ENCODE assay signal across 33 cellular contexts in genomic region chr10:109706157-109706556, GRCh38.
DNase-seq lines count a peak whose midpoint lies in the region; TF ChIP-seq lines count a peak whose summit lies in the region.
"Had no signal": no experiment of that assay in that cellular context is flagged by ENCODE, and none has a peak within 500 bp of the region (broad histone marks: within the 10 kb centered on the region; RNA-seq: fewer than 3 reads in every experiment).

No MANE protein-coding gene starts in this region.

- H4K20me1 ChIP-seq in mammary epithelial cell (ENCODE audit: insufficient read depth, low read length) (no peaks in the 10 kb centered on the region), neural cell (ENCODE audit: insufficient read depth) (no peaks in the 10 kb centered on the region)
- H4K20me1 ChIP-seq: BLaER1; BLaER1 treated with 17β-estradiol and CSF1 and Interleukin-3, amounts not matched to agents 10 nM and 100 nM had no signal

- BruUV-seq in MCF 10A (replicated peaks; lab: Mats Ljungman, UMichigan): no TSS peak
- no TSS peak for BruUV-seq in mammary epithelial cell (replicated peaks; lab: Mats Ljungman, UMichigan)

- H3K9me3 ChIP-seq in mammary epithelial cell (replicated peaks; ENCODE audit: insufficient read depth, low read length) (no peaks in the 10 kb centered on the region), neural cell (ENCODE audit: low read length) (no peaks in the 10 kb centered on the region)
- H3K9me3 ChIP-seq: A549, BE2C, Caco-2 had no signal

- H3K27me3 ChIP-seq in mammary epithelial cell (ENCODE audit: insufficient read depth, low read length): no peaks in the 10 kb centered on the region
- H3K27me3 ChIP-seq in neural cell (ENCODE audit: insufficient read depth, low read depth, low read length): no peaks in the 10 kb centered on the region
- H3K27me3 ChIP-seq: BE2C; BLaER1; BLaER1 treated with 17β-estradiol and CSF1 and Interleukin-3, amounts not matched to agents 10 nM and 100 nM had no signal

- peaks cover 16% of the 10 kb centered on the region for H3K9me3 Mint-ChIP-seq in MCF 10A (ENCODE audit: unreplicated experiment)

- CTCF ChIA-PET in MCF 10A (lab: Yijun Ruan, JAX) (interaction anchor here (0.7 kb wide), 1 partner anchor 467 kb away, joined by 3 read pairs; no protein-coding TSS in a partner anchor), mammary epithelial cell (lab: Charles Lee; ENCODE audit: low non-redundant PET) (no interaction called here)

- in situ Hi-C loops in mammary epithelial cell (cut with MboI; ENCODE audit: low sequenced_read_pairs in 2 of 2): no loop called here

- H2AFZ ChIP-seq in mammary epithelial cell (ENCODE audit: low read depth, low read length): no peak overlapping the region
- H2AFZ ChIP-seq in neural cell (ENCODE audit: low read depth, low read length): no peak overlapping the region

- 25% methylated on average over 1 of the region's 1 CpG for WGBS in mammary epithelial cell (ENCODE audit: low coverage, missing lambda C conversion rate)

- H3K4me1 Mint-ChIP-seq in MCF 10A (ENCODE audit: insufficient read depth, unreplicated experiment): no peaks in the 10 kb centered on the region
- H3K4me1 Mint-ChIP-seq: B cell; CD14-positive monocyte; CD4-positive, alpha-beta memory T cell; CD4-positive, CD25-positive, alpha-beta regulatory T cell; CD8-positive, alpha-beta memory T cell had no signal

- DNase-seq in MCF 10A (ENCODE audit: unreplicated experiment) (no peak), mammary epithelial cell (no peak), putamen (ENCODE audit: low spot score) (peak; percentile 38), NCI-H2171 (lab: John Stamatoyannopoulos, UW) (no peak), NCI-H146 (lab: John Stamatoyannopoulos, UW) (no peak)
- DNase-seq: 8988T; ACHN; AML-193; BE2C; C1 segment of cervical spinal cord; Caco-2; Calu3; CD4-positive, alpha-beta memory T cell; CD4-positive, alpha-beta T cell; CD4-positive, CD25-positive, alpha-beta regulatory T cell; CD8-positive, alpha-beta memory T cell; CD8-positive, alpha-beta T cell; COR-L47; DMS 273 treated with DMSO at 0.1 percent for 48 hours; DMS153; DMS53; DMS79; DMS79 treated with DMSO at 0.1 percent for 48 hours; DND-41; EL had no signal

- TF ChIP-seq RAD21 in neural cell (conservative IDR thresholded peaks at IDR 0.05): peak; percentile 55

- H3K27ac Mint-ChIP-seq in MCF 10A (ENCODE audit: low read depth, unreplicated experiment): peak overlapping the region; percentile 20
- H3K27ac Mint-ChIP-seq: B cell; CD14-positive monocyte; CD4-positive, alpha-beta memory T cell; CD4-positive, alpha-beta T cell; CD8-positive, alpha-beta memory T cell; CD8-positive, alpha-beta T cell had no signal

- no peaks in the 10 kb centered on the region for H3K9me2 ChIP-seq in neural cell (ENCODE audit: insufficient read depth, low read length)

- H3K4me3 ChIP-seq in mammary epithelial cell (replicated peaks in 1 of 3; ENCODE audit: insufficient read depth in 1 of 3, low read depth in 2 of 3, low read length in 3 of 3): no peak overlapping the region
- H3K4me3 ChIP-seq in neural cell (ENCODE audit: low read length): peak overlapping the region; percentile 19
- H3K4me3 ChIP-seq: A549; BLaER1; BLaER1 treated with 17β-estradiol and CSF1 and Interleukin-3, amounts not matched to agents 10 nM and 100 nM had no signal

- no peaks in the 10 kb centered on the region for H3K4me1 ChIP-seq in mammary epithelial cell (ENCODE audit: insufficient read depth, low read length)
- H3K4me1 ChIP-seq: A549; BE2C; BLaER1; BLaER1 treated with 17β-estradiol and CSF1 and Interleukin-3, amounts not matched to agents 10 nM and 100 nM; Caco-2 had no signal

- H3K4me2 ChIP-seq in mammary epithelial cell (ENCODE audit: insufficient read depth, low read depth, low read length): no peak overlapping the region
- no peak overlapping the region for H3K4me2 ChIP-seq in neural cell (ENCODE audit: low read length)
- H3K4me2 ChIP-seq: A549; BLaER1; BLaER1 treated with 17β-estradiol and CSF1 and Interleukin-3, amounts not matched to agents 10 nM and 100 nM had no signal

- H3K36me3 ChIP-seq in mammary epithelial cell (ENCODE audit: insufficient read depth, low read length): no peaks in the 10 kb centered on the region
- H3K36me3 ChIP-seq in neural cell (ENCODE audit: insufficient read depth, low read length): no peaks in the 10 kb centered on the region
- H3K36me3 ChIP-seq: BE2C; BLaER1; BLaER1 treated with 17β-estradiol and CSF1 and Interleukin-3, amounts not matched to agents 10 nM and 100 nM had no signal

- peaks cover 8% of the 10 kb centered on the region for H3F3A ChIP-seq in neural cell (ENCODE audit: insufficient read depth, low read length, poor library complexity, severe bottlenecking)

- H3K4me3 Mint-ChIP-seq in MCF 10A (ENCODE audit: unreplicated experiment): no peak overlapping the region
- H3K4me3 Mint-ChIP-seq: B cell; CD14-positive monocyte; CD4-positive, alpha-beta memory T cell; CD4-positive, alpha-beta T cell; CD4-positive, CD25-positive, alpha-beta regulatory T cell; CD8-positive, alpha-beta memory T cell; CD8-positive, alpha-beta T cell had no signal

- no peaks in the 10 kb centered on the region for H3K27me3 Mint-ChIP-seq in MCF 10A (ENCODE audit: insufficient read depth, unreplicated experiment)
- H3K27me3 Mint-ChIP-seq: B cell; CD4-positive, alpha-beta T cell; CD4-positive, CD25-positive, alpha-beta regulatory T cell; CD8-positive, alpha-beta memory T cell had no signal

- POLR2A ChIA-PET in MCF 10A (lab: Yijun Ruan, JAX): no interaction called here

- H3K36me3 Mint-ChIP-seq in MCF 10A (ENCODE audit: insufficient read depth, unreplicated experiment): no peaks in the 10 kb centered on the region
- H3K36me3 Mint-ChIP-seq: CD14-positive monocyte; CD4-positive, alpha-beta memory T cell; CD4-positive, CD25-positive, alpha-beta regulatory T cell; CD8-positive, alpha-beta memory T cell; CD8-positive, alpha-beta T cell had no signal

- peak; percentile 99 for TF ChIP-seq EP300 in neural cell (conservative IDR thresholded peaks at IDR 0.05; ENCODE audit: poor library complexity, severe bottlenecking)

- H3K27ac ChIP-seq in mammary epithelial cell (ENCODE audit: insufficient read depth, low read depth, low read length) (no peak overlapping the region), neural cell (ENCODE audit: low read length) (peak overlapping the region; percentile 84)
- H3K27ac ChIP-seq: 22Rv1; A549; BLaER1; BLaER1 treated with 17β-estradiol and CSF1 and Interleukin-3, amounts not matched to agents 10 nM and 100 nM; C4-2B had no signal

- intact Hi-C loops in MCF 10A (cut with micrococcal nuclease) (no loop called here), mammary epithelial cell (cut with micrococcal nuclease) (no loop called here)

- TF ChIP-seq CTCF in MCF 10A (IDR thresholded peaks at IDR 0.05; ENCODE audit: unreplicated experiment): no peak
- no peak for TF ChIP-seq CTCF in mammary epithelial cell (conservative IDR thresholded peaks at IDR 0.05 in 1 of 2, IDR thresholded peaks at IDR 0.05 in 1 of 2; ENCODE audit: extremely low read depth in 1 of 2, insufficient read depth in 1 of 2, low read depth in 1 of 2, low read length in 2 of 2)
- no peak for TF ChIP-seq CTCF in neural cell (IDR thresholded peaks at IDR 0.05; ENCODE audit: poor library complexity, severe bottlenecking)

- H3K79me2 ChIP-seq in mammary epithelial cell (ENCODE audit: insufficient read depth, low read length): no peaks in the 10 kb centered on the region
- no peaks in the 10 kb centered on the region for H3K79me2 ChIP-seq in neural cell (replicated peaks; ENCODE audit: insufficient read depth, low read length)

- dilution Hi-C loops in mammary epithelial cell (cut with HindIII; ENCODE audit: low sequenced_read_pairs): no loop called here

- H3K9ac ChIP-seq in mammary epithelial cell (ENCODE audit: insufficient read depth, low read length): no peak overlapping the region
- peak overlapping the region; percentile 32 for H3K9ac ChIP-seq in neural cell (ENCODE audit: low read length)
- H3K9ac ChIP-seq: BLaER1; BLaER1 treated with 17β-estradiol and CSF1 and Interleukin-3, amounts not matched to agents 10 nM and 100 nM had no signal

TF ChIP-seq in neural cell, 6 proteins besides CTCF, POLR2A, EP300 and RAD21:
- peak; percentile 90 for TF ChIP-seq POLR2AphosphoS5 (IDR thresholded peaks at IDR 0.05)
- no peak for TF ChIP-seq EZH2 (IDR thresholded peaks at IDR 0.05; ENCODE audit: borderline replicate concordance, insufficient read depth, low read length, poor library complexity, severe bottlenecking)
- peak; percentile 38 for TF ChIP-seq SMC3 (conservative IDR thresholded peaks at IDR 0.05; ENCODE audit: poor library complexity)
- TF ChIP-seq MXI1 (conservative IDR thresholded peaks at IDR 0.05; ENCODE audit: poor library complexity, severe bottlenecking): peak; percentile 26
- TF ChIP-seq REST (IDR thresholded peaks at IDR 0.05; ENCODE audit: borderline replicate concordance): peak; percentile 96
- no peak for TF ChIP-seq TAF1 (IDR thresholded peaks at IDR 0.05; ENCODE audit: low read depth)
